2 cellular contexts compared by ENCODE assay signal in the genomic region with DNA sequence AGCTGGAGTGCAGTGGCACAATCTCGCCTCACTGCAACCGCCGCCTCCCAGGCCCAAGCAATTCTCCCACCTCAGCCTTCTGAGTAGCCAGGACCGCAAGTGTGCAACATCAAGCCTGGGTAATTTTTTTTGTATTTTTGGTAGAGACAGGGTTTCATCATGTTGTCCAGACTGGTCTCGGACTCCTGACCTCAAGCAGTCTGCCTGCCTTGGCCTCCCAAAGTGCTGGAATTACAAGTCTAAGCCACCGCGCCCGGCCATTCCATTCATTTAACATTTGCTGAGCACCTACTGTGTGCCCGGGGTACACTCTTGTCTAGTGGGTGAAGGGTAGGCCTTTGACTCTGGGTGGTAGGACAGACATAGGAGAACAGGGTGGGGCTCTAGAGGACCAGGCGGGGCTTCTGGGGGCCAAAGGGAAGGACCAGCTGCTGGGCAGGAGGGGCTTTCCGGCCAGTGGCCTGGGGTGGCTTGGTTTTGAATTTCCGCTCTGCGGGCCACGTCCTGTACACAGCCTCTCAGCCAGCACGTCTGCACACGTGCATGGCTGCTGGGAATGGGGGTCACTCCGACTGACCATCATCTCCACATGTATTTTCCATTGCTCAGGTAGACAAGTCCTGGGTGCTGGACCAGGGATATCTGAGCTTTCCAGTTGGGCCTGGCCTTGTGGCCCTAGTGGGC.
TF ChIP-seq lines count a peak whose summit lies in the region.

No MANE protein-coding gene starts in this region.

TF ChIP-seq in K562, 482 proteins besides CTCF, POLR2A, EP300 and RAD21:
- TF ChIP-seq SMAD4 (CRISPR knock-in tag; conservative IDR thresholded peaks at IDR 0.05) = no peak
- TF ChIP-seq ZKSCAN1 (IDR thresholded peaks at IDR 0.05; ENCODE audit: low read depth, low read length) = peak; percentile 53; the same call in 1 of the 2 replicates

TF ChIP-seq in liver, 16 proteins besides CTCF, POLR2A, EP300 and RAD21:
- no peak for TF ChIP-seq TAF1 (conservative IDR thresholded peaks at IDR 0.05)
- TF ChIP-seq, protein P1, sequence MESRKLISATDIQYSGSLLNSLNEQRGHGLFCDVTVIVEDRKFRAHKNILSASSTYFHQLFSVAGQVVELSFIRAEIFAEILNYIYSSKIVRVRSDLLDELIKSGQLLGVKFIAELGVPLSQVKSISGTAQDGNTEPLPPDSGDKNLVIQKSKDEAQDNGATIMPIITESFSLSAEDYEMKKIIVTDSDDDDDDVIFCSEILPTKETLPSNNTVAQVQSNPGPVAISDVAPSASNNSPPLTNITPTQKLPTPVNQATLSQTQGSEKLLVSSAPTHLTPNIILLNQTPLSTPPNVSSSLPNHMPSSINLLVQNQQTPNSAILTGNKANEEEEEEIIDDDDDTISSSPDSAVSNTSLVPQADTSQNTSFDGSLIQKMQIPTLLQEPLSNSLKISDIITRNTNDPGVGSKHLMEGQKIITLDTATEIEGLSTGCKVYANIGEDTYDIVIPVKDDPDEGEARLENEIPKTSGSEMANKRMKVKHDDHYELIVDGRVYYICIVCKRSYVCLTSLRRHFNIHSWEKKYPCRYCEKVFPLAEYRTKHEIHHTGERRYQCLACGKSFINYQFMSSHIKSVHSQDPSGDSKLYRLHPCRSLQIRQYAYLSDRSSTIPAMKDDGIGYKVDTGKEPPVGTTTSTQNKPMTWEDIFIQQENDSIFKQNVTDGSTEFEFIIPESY (IDR thresholded peaks at IDR 0.05) = no peak
- TF ChIP-seq EGR1 (IDR thresholded peaks at IDR 0.05; ENCODE audit: low read depth in 2 of 2) = no peak
- TF ChIP-seq SP1 (IDR thresholded peaks at IDR 0.05) = peak; percentile 50
- TF ChIP-seq HNF4A (conservative IDR thresholded peaks at IDR 0.05) = peak; percentile 57 to 71
- TF ChIP-seq HNF4G (IDR thresholded peaks at IDR 0.05) = no peak
- TF ChIP-seq JUND (IDR thresholded peaks at IDR 0.05) = no peak
- TF ChIP-seq, protein P2, sequence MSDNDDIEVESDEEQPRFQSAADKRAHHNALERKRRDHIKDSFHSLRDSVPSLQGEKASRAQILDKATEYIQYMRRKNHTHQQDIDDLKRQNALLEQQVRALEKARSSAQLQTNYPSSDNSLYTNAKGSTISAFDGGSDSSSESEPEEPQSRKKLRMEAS (IDR thresholded peaks at IDR 0.05) = no peak
- TF ChIP-seq RXRA (IDR thresholded peaks at IDR 0.05) = peak; percentile 22 to 41
- TF ChIP-seq, protein P3, sequence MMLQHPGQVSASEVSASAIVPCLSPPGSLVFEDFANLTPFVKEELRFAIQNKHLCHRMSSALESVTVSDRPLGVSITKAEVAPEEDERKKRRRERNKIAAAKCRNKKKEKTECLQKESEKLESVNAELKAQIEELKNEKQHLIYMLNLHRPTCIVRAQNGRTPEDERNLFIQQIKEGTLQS (IDR thresholded peaks at IDR 0.05) = no peak
- TF ChIP-seq FOXA1 (IDR thresholded peaks at IDR 0.05) = no peak
